Comparison of ENCODE assay signal across 16 cellular contexts in genomic region chr12:112162261-112162790, GRCh38.
"Had no signal": no experiment of that assay in that cellular context is flagged by ENCODE, and none has a peak within 500 bp of the region (broad histone marks: within the 10 kb centered on the region; RNA-seq: fewer than 3 reads in every experiment).

No MANE protein-coding gene starts in this region.

- ATAC-seq: activated CD4-positive, CD25-positive, alpha-beta regulatory T cell treated with anti-CD3 and anti-CD28 coated beads, Interleukin-2, amount 50 U/mL, for 24 hours; naive thymus-derived CD4-positive, alpha-beta T cell; pancreas had no signal

- H3K4me3 Mint-ChIP-seq: naive thymus-derived CD4-positive, alpha-beta T cell had no signal

- H3K27ac ChIP-seq: ascending aorta, breast epithelium, left ventricle myocardium inferior, pancreas, thyroid gland had no signal

- DNase-seq: activated CD4-positive, alpha-beta T cell treated with anti-CD3 and anti-CD28 coated beads, Interleukin-2, amount 50 U/mL, for 48 hours; activated effector memory CD4-positive, alpha-beta T cell treated with anti-CD3 and anti-CD28 coated beads, Interleukin-2, amount 50 U/mL, for 16 hours; activated T-cell treated with anti-CD3 and anti-CD28 coated beads, Interleukin-2, amount 50 U/mL, for 1 hour; foreskin fibroblast; hippocampal formation; left ventricle myocardium inferior; naive thymus-derived CD4-positive, alpha-beta T cell; stimulated activated CD4-positive, alpha-beta T cell treated with anti-CD3 and anti-CD28 coated beads, Interleukin-12 subunit alpha, Interleukin-12 subunit beta, amount 100 ng/mL, for 4 hours; stimulated activated CD4-positive, alpha-beta T cell treated with anti-CD3 and anti-CD28 coated beads, Interleukin-2, amount 100 ng/mL, for 24 hours; T-helper 1 cell; T1000; thyroid gland had no signal

- H3K27me3 Mint-ChIP-seq: naive thymus-derived CD4-positive, alpha-beta T cell had no signal

- H3K27me3 ChIP-seq: ascending aorta, breast epithelium, pancreas, thyroid gland had no signal

- H3K9me3 ChIP-seq: pancreas, thyroid gland had no signal

- H3K4me3 ChIP-seq: ascending aorta, breast epithelium, left ventricle myocardium inferior, pancreas, thyroid gland had no signal

- H3K4me1 ChIP-seq: ascending aorta, breast epithelium, left ventricle myocardium inferior, pancreas, thyroid gland had no signal
